9 cellular contexts compared by ENCODE assay signal in genomic region chr4:113947484-113947883, GRCh38. TPM values are rescaled to one million over a fixed set of nuclear protein-coding genes. Genes with fewer than 3 reads are reported as not detected.
"Had no signal": no experiment of that assay in that cellular context is flagged by ENCODE, and none has a peak within 500 bp of the region (broad histone marks: within the 10 kb centered on the region; RNA-seq: fewer than 3 reads in every experiment).

No MANE protein-coding gene starts in this region.

- FAIRE-seq: G401.6, GM12878, GM12891, GM12892, GM18507, GM19239 had no signal

- ATAC-seq: GM12878 had no signal

- H3K4me3 ChIP-seq: GM12878 had no signal

- DNase-seq: GDM1, GF-D8 had no signal

RNA-seq across cellular contexts. Expression of gene ARSJ, which starts 32.0 kb away (rescaled TPM):
- total RNA-seq: G401 had no signal
